8 cellular contexts compared by ENCODE assay signal in genomic region chr5:157761690-157762611, GRCh38. TPM values are rescaled to one million over a fixed set of nuclear protein-coding genes. Genes with fewer than 3 reads are reported as not detected.
A peak's percentile ranks its signal among the peaks of the same experiment; 100 is the strongest.
DNase-seq lines count a peak whose midpoint lies in the region; ATAC-seq and TF ChIP-seq lines count a peak whose summit lies in the region.

No MANE protein-coding gene starts in this region.

- peak; percentile 83 for TF ChIP-seq RAD21 in neural cell (conservative IDR thresholded peaks at IDR 0.05)

- H4K20me1 ChIP-seq in neural cell (ENCODE audit: insufficient read depth), result no peaks in the 10 kb centered on the region

- DNase-seq in AG09309 (ENCODE audit: low read depth), result peak; percentile 42
- DNase-seq in GM12864 (ENCODE audit: low read depth), result no peak
- DNase-seq in NCI-H187 treated with DMSO at 0.1 percent for 48 hours (lab: John Stamatoyannopoulos, UW), result peak; percentile 91
- no peak for DNase-seq in T-helper 17 cell
- DNase-seq in fibroblast of the aortic adventitia (ENCODE audit: low read depth), result peak; percentile 77
- no peak for DNase-seq in activated effector memory CD4-positive, alpha-beta T cell treated with Interleukin-2 at 50 U/mL for 16 hours

- H3K9ac ChIP-seq in neural cell (ENCODE audit: low read length), result peak overlapping the region; percentile 9

- H3K9me2 ChIP-seq in neural cell (ENCODE audit: insufficient read depth, low read length), result no peaks in the 10 kb centered on the region

- H3K79me2 ChIP-seq in neural cell (replicated peaks; ENCODE audit: insufficient read depth, low read length), result no peaks in the 10 kb centered on the region

- TF ChIP-seq CTCF in AG09309 (IDR thresholded peaks at IDR 0.05; ENCODE audit: control insufficient read depth, insufficient read depth, low read depth, low read length, missing control alignments) (peak; percentile 81), GM12864 (IDR thresholded peaks at IDR 0.05; ENCODE audit: low read depth, low read length, missing control alignments) (peak; percentile 85), fibroblast of the aortic adventitia (IDR thresholded peaks at IDR 0.05; ENCODE audit: insufficient read depth, low read length) (peak; percentile 77), neural cell (IDR thresholded peaks at IDR 0.05; ENCODE audit: poor library complexity, severe bottlenecking) (peak; percentile 90)

- no peak overlapping the region for H2AFZ ChIP-seq in neural cell (ENCODE audit: low read depth, low read length)

- H3K4me3 Mint-ChIP-seq in T-helper 17 cell, result no peak overlapping the region

- H3K27me3 Mint-ChIP-seq in T-helper 17 cell, result no peaks in the 10 kb centered on the region

- H3K27me3 ChIP-seq in neural cell (ENCODE audit: insufficient read depth, low read depth, low read length), result no peaks in the 10 kb centered on the region

- H3K4me3 ChIP-seq in AG09309 (ENCODE audit: control insufficient read depth, low read depth, low read length) (no peak overlapping the region), GM12864 (ENCODE audit: low read depth, low read length) (no peak overlapping the region), fibroblast of the aortic adventitia (ENCODE audit: low read depth, low read length) (no peak overlapping the region), neural cell (ENCODE audit: low read length) (peak overlapping the region; percentile 39)

- TF ChIP-seq EP300 in neural cell (conservative IDR thresholded peaks at IDR 0.05; ENCODE audit: poor library complexity, severe bottlenecking), result peak; percentile 19

- H3F3A ChIP-seq in neural cell (ENCODE audit: insufficient read depth, low read length, poor library complexity, severe bottlenecking), result peaks cover 3% of the 10 kb centered on the region

- H3K9me3 ChIP-seq in T-helper 17 cell (ENCODE audit: control insufficient read depth, low read length, poor library complexity, severe bottlenecking) (no peaks in the 10 kb centered on the region), neural cell (ENCODE audit: low read length) (no peaks in the 10 kb centered on the region)

- peak; percentile 74 for ATAC-seq in HG02588 (IDR thresholded peaks at IDR 0.05; ENCODE audit: unreplicated experiment)
- peak; percentile 81 for ATAC-seq in T-helper 17 cell

- peak overlapping the region; percentile 38 for H3K27ac ChIP-seq in neural cell (ENCODE audit: low read length)

- H3K4me1 Mint-ChIP-seq in T-helper 17 cell, result peaks cover 2% of the 10 kb centered on the region

- no peaks in the 10 kb centered on the region for H3K36me3 Mint-ChIP-seq in T-helper 17 cell (ENCODE audit: low read depth)

- H3K36me3 ChIP-seq in neural cell (ENCODE audit: insufficient read depth, low read length), result no peaks in the 10 kb centered on the region

- no peak overlapping the region for H3K4me2 ChIP-seq in neural cell (ENCODE audit: low read length)

- H3K27ac Mint-ChIP-seq in T-helper 17 cell, result no peak overlapping the region

TF ChIP-seq in neural cell, 6 proteins besides CTCF, POLR2A, EP300 and RAD21:
- TF ChIP-seq SMC3 (conservative IDR thresholded peaks at IDR 0.05; ENCODE audit: poor library complexity) (peak; percentile 85), POLR2AphosphoS5 (IDR thresholded peaks at IDR 0.05) (no peak)

RNA-seq across cellular contexts. Expression of gene LSM11, which starts 18.4 kb away (rescaled TPM):
- total RNA-seq in T-helper 17 cell (1 to 10 TPM; 1.0 to 1.4 TPM), fibroblast of the aortic adventitia (ENCODE audit: low replicate concordance) (4.9 and 5.2 TPM in 2 replicates)
- 26.4 and 30.6 TPM in 2 replicates for polyA plus RNA-seq in neural cell
- 64.8 and 71.3 TPM in 2 replicates for polyA minus RNA-seq in neural cell

RNA-seq across cellular contexts. Expression of gene THG1L, which starts 30.7 kb away (rescaled TPM):
- total RNA-seq in T-helper 17 cell, result 1 to 10 TPM; 5.2 to 5.5 TPM
- total RNA-seq in fibroblast of the aortic adventitia (ENCODE audit: low replicate concordance), result 18.2 and 23.0 TPM in 2 replicates
- 7.9 and 11.9 TPM in 2 replicates for polyA plus RNA-seq in neural cell
- 10.0 and 14.2 TPM in 2 replicates for polyA minus RNA-seq in neural cell

Comparison
In these comparisons a context has a peak if more than half of its experiments do, and no peak if none do; other contexts are left out.
1. DNase-seq: peak in AG09309 (single experiment), NCI-H187 treated with DMSO at 0.1 percent for 48 hours (single experiment) and fibroblast of the aortic adventitia (single experiment); none in GM12864 (single experiment), T-helper 17 cell (0 of 3) and activated effector memory CD4-positive, alpha-beta T cell treated with Interleukin-2 at 50 U/mL for 16 hours (single experiment).
2. Peak in every context shown above with its lines, with median percentiles within 50 percentile points of each other: CTCF ChIP-seq.